Comparison of ENCODE assay signal across 15 cellular contexts in the genomic region with DNA sequence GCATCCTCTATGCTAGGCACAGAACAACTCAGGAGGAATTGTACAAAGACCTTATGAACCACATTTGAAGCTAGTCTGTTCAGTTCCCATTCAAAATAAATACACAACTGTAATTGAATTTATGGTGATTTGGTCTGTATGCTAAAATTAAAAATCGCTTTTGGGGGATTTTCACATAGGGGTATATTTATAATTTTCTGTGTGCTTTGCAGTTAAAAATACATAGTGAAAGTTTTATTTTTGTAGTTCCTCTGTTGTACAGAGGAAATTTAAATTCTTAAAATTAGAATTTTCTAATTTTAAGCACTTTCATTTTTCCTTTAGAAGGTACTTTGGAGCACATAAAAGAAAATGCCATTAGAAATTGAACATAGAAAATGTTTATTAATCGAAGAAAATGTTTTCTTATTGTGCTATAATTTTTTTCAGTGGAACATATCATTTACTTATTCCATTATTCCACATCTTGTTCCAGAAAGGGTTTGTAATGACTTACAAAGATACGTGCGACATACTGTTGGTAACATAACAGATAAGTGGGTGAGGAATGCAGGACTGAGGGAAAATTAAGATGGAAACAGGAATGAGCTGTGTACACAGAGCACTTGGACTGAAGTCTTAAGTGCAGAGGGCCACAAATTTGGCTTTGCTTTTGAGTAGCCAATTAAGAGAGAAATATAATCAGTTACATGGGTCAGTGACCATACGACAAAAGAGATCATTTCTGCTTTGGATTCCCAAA. TPM values are rescaled to one million over a fixed set of nuclear protein-coding genes. Genes with fewer than 3 reads are reported as not detected.
A peak's percentile ranks its signal among the peaks of the same experiment; 100 is the strongest.
DNase-seq lines count a peak whose midpoint lies in the region; ATAC-seq, FAIRE-seq and TF ChIP-seq lines count a peak whose summit lies in the region.
"Had no signal": no experiment of that assay in that cellular context is flagged by ENCODE, and none has a peak within 500 bp of the region (broad histone marks: within the 10 kb centered on the region; RNA-seq: fewer than 3 reads in every experiment).

No MANE protein-coding gene starts in this region.

- DNase-seq in left ventricle myocardium inferior = no peak
- DNase-seq in heart right ventricle = no peak
- DNase-seq in adipocyte (ENCODE audit: low read depth) = no peak
- DNase-seq in memory B cell (ENCODE audit: low spot score in 2 of 2) = no peak
- no peak for DNase-seq in urothelium cell line (ENCODE audit: low spot score)
- no peak for DNase-seq in naive thymus-derived CD8-positive, alpha-beta T cell
- DNase-seq: ACHN; activated naive CD4-positive, alpha-beta T cell treated with Interleukin-2 at 50 U/mL for 16 hours; NCI-H1105 treated with DMSO at 0.1 percent for 48 hours; NCI-H526 treated with DMSO at 0.1 percent for 48 hours; substantia nigra had no signal

- intact Hi-C loops in left ventricle myocardium inferior (cut with micrococcal nuclease) (no loop called here), heart right ventricle (cut with DNase I) (loop anchor here in 1 of 10 donors (10.0 kb wide), 1 partner anchor 97 kb away; no protein-coding TSS in a partner anchor)

- peak overlapping the region; percentile 37 for H3K4me3 Mint-ChIP-seq in memory B cell
- peak overlapping the region in 1 of 10 donors; percentile 25 for H3K4me3 Mint-ChIP-seq in naive thymus-derived CD8-positive, alpha-beta T cell

- H3K27ac ChIP-seq in left ventricle myocardium inferior (replicated peaks) (peak overlapping the region; percentile 45), heart right ventricle (no peak overlapping the region)

- H3K27me3 Mint-ChIP-seq in memory B cell = no peaks in the 10 kb centered on the region
- H3K27me3 Mint-ChIP-seq in naive thymus-derived CD8-positive, alpha-beta T cell = no peaks in the 10 kb centered on the region

- peak overlapping the region; percentile 48 for H3K9ac ChIP-seq in adipocyte (ENCODE audit: low read length)

- no peaks in the 10 kb centered on the region for H3K9me3 Mint-ChIP-seq in memory B cell
- H3K9me3 Mint-ChIP-seq in naive thymus-derived CD8-positive, alpha-beta T cell = no peaks in the 10 kb centered on the region

- H3K9me3 ChIP-seq in left ventricle myocardium inferior (replicated peaks) (no peaks in the 10 kb centered on the region), heart right ventricle (no peaks in the 10 kb centered on the region), adipocyte (ENCODE audit: control insufficient read depth, low read length) (no peaks in the 10 kb centered on the region)

- H3K4me3 ChIP-seq in left ventricle myocardium inferior = no peak overlapping the region
- H3K4me3 ChIP-seq in heart right ventricle = no peak overlapping the region
- peak overlapping the region; percentile 31 for H3K4me3 ChIP-seq in adipocyte (ENCODE audit: low read length)

- peaks cover 6% of the 10 kb centered on the region for H3K36me3 Mint-ChIP-seq in memory B cell
- H3K36me3 Mint-ChIP-seq in naive thymus-derived CD8-positive, alpha-beta T cell = peaks cover 0 to 22% (median 5%) of the 10 kb centered on the region in 3 donors

- WGBS in heart right ventricle, 2 donors = 67 to 74% methylated on average over 5 of the region's 5 CpGs

- ATAC-seq in heart right ventricle (no peak), memory B cell (ENCODE audit: low read depth) (no peak), GM21825 (IDR thresholded peaks at IDR 0.05; ENCODE audit: unreplicated experiment) (no peak), HG03159 (IDR thresholded peaks at IDR 0.05; ENCODE audit: unreplicated experiment) (no peak)
- ATAC-seq in naive thymus-derived CD8-positive, alpha-beta T cell = no peak
- ATAC-seq: activated CD4-positive, CD25-positive, alpha-beta regulatory T cell treated with anti-CD3 and anti-CD28 coated beads, Interleukin-2, amount 50 U/mL, for 24 hours had no signal

- TF ChIP-seq CTCF in left ventricle myocardium inferior (IDR thresholded peaks at IDR 0.05; ENCODE audit: borderline replicate concordance) (no peak), heart right ventricle (IDR thresholded peaks at IDR 0.05) (no peak)

- no peaks in the 10 kb centered on the region for H3K27me3 ChIP-seq in left ventricle myocardium inferior (ENCODE audit: low read depth)
- no peaks in the 10 kb centered on the region for H3K27me3 ChIP-seq in heart right ventricle
- no peaks in the 10 kb centered on the region for H3K27me3 ChIP-seq in adipocyte (replicated peaks; ENCODE audit: control insufficient read depth, insufficient read depth, low read length)

- H3K36me3 ChIP-seq in left ventricle myocardium inferior = no peaks in the 10 kb centered on the region
- H3K36me3 ChIP-seq in heart right ventricle = peaks cover 0 to 21% (median 0%) of the 10 kb centered on the region in 9 donors
- H3K36me3 ChIP-seq in adipocyte (ENCODE audit: control insufficient read depth, insufficient read depth, low read length, severe bottlenecking) = peaks cover 3% of the 10 kb centered on the region

- no peak overlapping the region for H3K27ac Mint-ChIP-seq in memory B cell
- H3K27ac Mint-ChIP-seq in naive thymus-derived CD8-positive, alpha-beta T cell = peak overlapping the region in 1 of 10 donors; percentile 10

- no peak for FAIRE-seq in urothelium cell line (lab: Jason Lieb, UNC)
- FAIRE-seq: D721Med had no signal

- H3K4me1 Mint-ChIP-seq in memory B cell = peaks cover 21% of the 10 kb centered on the region
- H3K4me1 Mint-ChIP-seq in naive thymus-derived CD8-positive, alpha-beta T cell = peaks cover 11 to 65% (median 48%) of the 10 kb centered on the region in 4 donors

- H3K4me1 ChIP-seq in left ventricle myocardium inferior = peaks cover 64% of the 10 kb centered on the region
- peaks cover 0 to 66% (median 28%) of the 10 kb centered on the region in 9 donors for H3K4me1 ChIP-seq in heart right ventricle
- peaks cover 30% of the 10 kb centered on the region for H3K4me1 ChIP-seq in adipocyte (ENCODE audit: control insufficient read depth, insufficient read depth, low read length)

- POLR2A ChIA-PET in naive thymus-derived CD8-positive, alpha-beta T cell (lab: Charles Lee) = no interaction called here

RNA-seq across cellular contexts. Expression of gene RABGEF1, which starts 7.0 kb away (rescaled TPM):
- total RNA-seq in left ventricle myocardium inferior = 17.4 TPM
- 10 to 100 TPM; 13.3 to 23.4 (median 17.4) TPM for total RNA-seq in heart right ventricle
- polyA plus RNA-seq in heart right ventricle = 10 to 100 TPM in 1 of 2 donors, 1 to 10 TPM in 1; 7.2 to 10.8 TPM
- 10 to 100 TPM; 24.6 to 27.5 TPM for total RNA-seq in naive thymus-derived CD8-positive, alpha-beta T cell
- polyA plus RNA-seq in naive thymus-derived CD8-positive, alpha-beta T cell = 10 to 100 TPM; 17.5 to 23.0 (median 21.6) TPM
